Comparison of ENCODE assay signal across 8 cellular contexts in genomic region chr12:47032644-47033043, GRCh38. TPM values are rescaled to one million over a fixed set of nuclear protein-coding genes. Genes with fewer than 3 reads are reported as not detected.
DNase-seq lines count a peak whose midpoint lies in the region; ATAC-seq, FAIRE-seq and TF ChIP-seq lines count a peak whose summit lies in the region.

No MANE protein-coding gene starts in this region.

- peak; percentile 66 for DNase-seq in CD1c-positive myeloid dendritic cell (ENCODE audit: extremely low spot score)
- no peak for DNase-seq in GM19239 (ENCODE audit: insufficient read length, low spot score)
- DNase-seq in NCI-H748 treated with DMSO at 0.1 percent for 48 hours (lab: John Stamatoyannopoulos, UW), result peak; percentile 61
- DNase-seq in bronchial epithelial cell (ENCODE audit: low read depth), result peak; percentile 71
- DNase-seq in left kidney (ENCODE audit: low read depth, low spot score), result peak; percentile 77
- DNase-seq in type B pancreatic cell (ENCODE audit: extremely low spot score, unreplicated experiment), result no peak

- no peak overlapping the region for H3K4me3 ChIP-seq in bronchial epithelial cell (ENCODE audit: low read depth, low read length)

- no peak overlapping the region for H3K4me3 Mint-ChIP-seq in type B pancreatic cell

- H3K36me3 Mint-ChIP-seq in type B pancreatic cell, result no peaks in the 10 kb centered on the region

- H3K9me3 Mint-ChIP-seq in type B pancreatic cell, result no peaks in the 10 kb centered on the region

- FAIRE-seq in GM19239 (lab: Jason Lieb, UNC) (peak; percentile 75), bronchial epithelial cell (lab: Jason Lieb, UNC) (no peak)

- ATAC-seq in GM21737 (IDR thresholded peaks at IDR 0.05; ENCODE audit: unreplicated experiment) (no peak), HG03439 (IDR thresholded peaks at IDR 0.05; ENCODE audit: unreplicated experiment) (no peak)

- no peak overlapping the region for H3K27ac Mint-ChIP-seq in type B pancreatic cell

- H3K27me3 ChIP-seq in bronchial epithelial cell (ENCODE audit: control insufficient read depth, insufficient read depth, low read length), result no peaks in the 10 kb centered on the region

- H3K27me3 Mint-ChIP-seq in type B pancreatic cell, result peaks cover 4% of the 10 kb centered on the region

- TF ChIP-seq CTCF in bronchial epithelial cell (IDR thresholded peaks at IDR 0.05; ENCODE audit: insufficient read depth, low read length, severe bottlenecking), result peak; percentile 29
- peak; percentile 83 for TF ChIP-seq CTCF in type B pancreatic cell (conservative IDR thresholded peaks at IDR 0.05)

- peaks cover 19% of the 10 kb centered on the region for H3K4me1 Mint-ChIP-seq in type B pancreatic cell (ENCODE audit: unreplicated experiment)

- no peaks in the 10 kb centered on the region for H3K36me3 ChIP-seq in bronchial epithelial cell (ENCODE audit: control insufficient read depth, insufficient read depth, low read length)

RNA-seq across cellular contexts. Expression of gene PCED1B, which starts 46.8 kb away (rescaled TPM):
- total RNA-seq in bronchial epithelial cell (0.51 and 1.3 TPM in 2 replicates), type B pancreatic cell (ENCODE audit: low replicate concordance) (0.41 and 0.55 TPM in 2 replicates)

RNA-seq across cellular contexts. Expression of gene AMIGO2, which starts 47.1 kb away (rescaled TPM):
- 3.7 and 61.1 TPM in 2 replicates for total RNA-seq in bronchial epithelial cell
- 4.8 and 9.3 TPM in 2 replicates for total RNA-seq in type B pancreatic cell (ENCODE audit: low replicate concordance)

Comparison
In these comparisons a context has a peak if more than half of its experiments do, and no peak if none do; other contexts are left out.
1. DNase-seq: peak in CD1c-positive myeloid dendritic cell (single experiment), NCI-H748 treated with DMSO at 0.1 percent for 48 hours (single experiment), bronchial epithelial cell (single experiment) and left kidney (single experiment); none in GM19239 (single experiment) and type B pancreatic cell (single experiment).